In genomic region chr21:41564871-41565281, GRCh38 we compare ENCODE assay signal across 9 cellular contexts. TPM values are rescaled to one million over a fixed set of nuclear protein-coding genes. Genes with fewer than 3 reads are reported as not detected.
DNase-seq lines count a peak whose midpoint lies in the region; ATAC-seq and TF ChIP-seq lines count a peak whose summit lies in the region.
"Had no signal": no experiment of that assay in that cellular context is flagged by ENCODE, and none has a peak within 500 bp of the region (broad histone marks: within the 10 kb centered on the region; RNA-seq: fewer than 3 reads in every experiment).

No MANE protein-coding gene starts in this region.

- no peaks in the 10 kb centered on the region for H3K36me3 Mint-ChIP-seq in dendritic cell treated with granulocyte-macrophage colony-stimulating factor and Interleukin-4, amounts not matched to agents 40 ng/mL and 50 ng/mL, for 4 days (ENCODE audit: low read depth)

- H3K4me1 ChIP-seq in muscle layer of duodenum (ENCODE audit: control insufficient read depth in 1 of 2, insufficient read depth in 2 of 2, low read length in 2 of 2), result no peaks in the 10 kb centered on the region
- H3K4me1 ChIP-seq in BE2C, result no peaks in the 10 kb centered on the region
- H3K4me1 ChIP-seq: parathyroid adenoma had no signal

- H3K36me3 ChIP-seq in muscle layer of duodenum (ENCODE audit: control insufficient read depth in 1 of 2, insufficient read depth in 2 of 2, low read length in 2 of 2) (no peaks in the 10 kb centered on the region), BE2C (no peaks in the 10 kb centered on the region)

- peaks cover 14% of the 10 kb centered on the region for H3K27me3 Mint-ChIP-seq in dendritic cell treated with granulocyte-macrophage colony-stimulating factor and Interleukin-4, amounts not matched to agents 40 ng/mL and 50 ng/mL, for 4 days

- H3K27ac ChIP-seq in muscle layer of duodenum (ENCODE audit: low read length), result peak overlapping the region; percentile 45
- H3K27ac ChIP-seq: parathyroid adenoma had no signal

- ATAC-seq in GM18519 (IDR thresholded peaks at IDR 0.05; ENCODE audit: low FRiP score, unreplicated experiment), result no peak

- H3K4me3 Mint-ChIP-seq in dendritic cell treated with granulocyte-macrophage colony-stimulating factor and Interleukin-4, amounts not matched to agents 40 ng/mL and 50 ng/mL, for 4 days, result no peak overlapping the region

- peak overlapping the region; percentile 3 for H3K27ac Mint-ChIP-seq in dendritic cell treated with granulocyte-macrophage colony-stimulating factor and Interleukin-4, amounts not matched to agents 40 ng/mL and 50 ng/mL, for 4 days

- intact Hi-C loops in dendritic cell treated with granulocyte-macrophage colony-stimulating factor and Interleukin-4, amounts not matched to agents 40 ng/mL and 50 ng/mL, for 4 days (cut with micrococcal nuclease), result no loop called here

- H3K27me3 ChIP-seq in muscle layer of duodenum (ENCODE audit: low read depth, low read length) (no peaks in the 10 kb centered on the region), BE2C (no peaks in the 10 kb centered on the region)

- H3K9me3 ChIP-seq in muscle layer of duodenum (ENCODE audit: control insufficient read depth in 1 of 2, low read length in 2 of 2) (no peaks in the 10 kb centered on the region), BE2C (no peaks in the 10 kb centered on the region)

- DNase-seq in Daoy (ENCODE audit: low read depth) (peak; percentile 62), NOMO-1 treated with DMSO at 0.1 percent for 48 hours (lab: John Stamatoyannopoulos, UW; ENCODE audit: unreplicated experiment) (peak; percentile 73), NCI-H1417 treated with DMSO at 0.1 percent for 48 hours (lab: John Stamatoyannopoulos, UW) (no peak), BE2C (no peak)
- no peak for DNase-seq in activated CD8-positive, alpha-beta memory T cell treated with anti-CD3 and anti-CD28 coated beads, Interleukin-2, amount 50 U/mL, for 4 hours

- H3K4me3 ChIP-seq in muscle layer of duodenum (ENCODE audit: low read depth in 1 of 2, low read length in 2 of 2) (no peak overlapping the region), BE2C (ENCODE audit: low read depth, low read length) (no peak overlapping the region)

- no peaks in the 10 kb centered on the region for H3K9me3 Mint-ChIP-seq in dendritic cell treated with granulocyte-macrophage colony-stimulating factor and Interleukin-4, amounts not matched to agents 40 ng/mL and 50 ng/mL, for 4 days

- peaks cover 37% of the 10 kb centered on the region for H3K4me1 Mint-ChIP-seq in dendritic cell treated with granulocyte-macrophage colony-stimulating factor and Interleukin-4, amounts not matched to agents 40 ng/mL and 50 ng/mL, for 4 days (ENCODE audit: low read depth)

- TF ChIP-seq CTCF in BE2C (IDR thresholded peaks at IDR 0.05; ENCODE audit: low read depth, low read length), result no peak

RNA-seq across cellular contexts. Expression of gene TMPRSS2, which starts 56.9 kb away (rescaled TPM):
- 7.3 and 9.0 TPM in 2 replicates for total RNA-seq in Daoy (2014; rRNA removed; shearing (Covaris generic))
- polyA plus RNA-seq in BE2C (2012; ENCODE audit: insufficient read depth, insufficient read length, low read depth), result not detected

Comparison
In these comparisons a context has a peak if more than half of its experiments do, and no peak if none do; other contexts are left out.
1. DNase-seq: peak in Daoy (single experiment) and NOMO-1 treated with DMSO at 0.1 percent for 48 hours (single experiment); none in NCI-H1417 treated with DMSO at 0.1 percent for 48 hours (single experiment), activated CD8-positive, alpha-beta memory T cell treated with anti-CD3 and anti-CD28 coated beads, Interleukin-2, amount 50 U/mL, for 4 hours (single experiment) and BE2C (single experiment).